In the genomic region with DNA sequence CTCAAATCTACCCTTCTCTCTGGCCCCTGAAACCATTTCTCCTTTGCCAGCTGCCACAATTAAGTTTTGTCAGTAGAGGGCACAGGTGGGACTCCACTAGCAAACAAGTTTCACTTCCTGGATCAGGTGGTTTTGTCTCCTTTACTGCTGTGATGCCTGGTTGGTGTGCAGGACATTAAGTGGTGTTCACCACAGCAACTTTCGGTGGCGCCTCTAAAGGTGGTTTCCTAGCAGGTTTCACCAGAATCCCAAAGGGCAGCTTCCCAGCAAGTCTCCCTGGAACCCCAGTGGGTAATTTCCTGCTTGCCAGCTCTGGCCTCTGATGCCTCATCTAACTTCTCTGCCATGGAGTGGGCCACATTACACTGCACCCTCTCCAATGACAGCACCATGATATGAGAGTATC, we compare ENCODE assay signal across 9 cellular contexts. TPM values are rescaled to one million over a fixed set of nuclear protein-coding genes. Genes with fewer than 3 reads are reported as not detected.
DNase-seq lines count a peak whose midpoint lies in the region; ATAC-seq, FAIRE-seq and TF ChIP-seq lines count a peak whose summit lies in the region.
"Had no signal": no experiment of that assay in that cellular context is flagged by ENCODE, and none has a peak within 500 bp of the region (broad histone marks: within the 10 kb centered on the region; RNA-seq: fewer than 3 reads in every experiment).

No MANE protein-coding gene starts in this region.

- H3K36me3 ChIP-seq in Karpas-422 (ENCODE audit: insufficient read depth, low read length) (peaks cover 85% of the 10 kb centered on the region), mammary epithelial cell (ENCODE audit: insufficient read depth, low read length) (peaks cover 35% of the 10 kb centered on the region), upper lobe of right lung (peaks cover 87% of the 10 kb centered on the region), tibial artery (peaks cover 93 to 95% (median 93%) of the 10 kb centered on the region in 3 donors)

- no peak for TF ChIP-seq POLR2A in H54 (IDR thresholded peaks at IDR 0.05; ENCODE audit: low read depth, low read length)

- H3K4me2 ChIP-seq in Karpas-422 (ENCODE audit: low read depth, low read length, poor library complexity, severe bottlenecking) = no peak overlapping the region
- no peak overlapping the region for H3K4me2 ChIP-seq in mammary epithelial cell (ENCODE audit: insufficient read depth, low read depth, low read length)

- FAIRE-seq in H54 (lab: Jason Lieb, UNC) = no peak

- no peaks in the 10 kb centered on the region for H3K27me3 ChIP-seq in Karpas-422 (ENCODE audit: low read length)
- no peaks in the 10 kb centered on the region for H3K27me3 ChIP-seq in mammary epithelial cell (ENCODE audit: insufficient read depth, low read length)
- H3K27me3 ChIP-seq in upper lobe of right lung = no peaks in the 10 kb centered on the region
- no peaks in the 10 kb centered on the region for H3K27me3 ChIP-seq in tibial artery

- in situ Hi-C loops in mammary epithelial cell (cut with MboI; ENCODE audit: low sequenced_read_pairs in 2 of 2) = no loop called here

- H3K79me2 ChIP-seq in Karpas-422 (ENCODE audit: low read length) = peaks cover 27% of the 10 kb centered on the region
- H3K79me2 ChIP-seq in mammary epithelial cell (ENCODE audit: insufficient read depth, low read length) = peaks cover 5% of the 10 kb centered on the region

- H3K4me1 ChIP-seq in Karpas-422 (ENCODE audit: low read length) (peaks cover 5% of the 10 kb centered on the region), mammary epithelial cell (ENCODE audit: insufficient read depth, low read length) (no peaks in the 10 kb centered on the region), upper lobe of right lung (no peaks in the 10 kb centered on the region), tibial artery (no peaks in the 10 kb centered on the region)

- no TSS peak for BruUV-seq in mammary epithelial cell (replicated peaks; lab: Mats Ljungman, UMichigan)

- peak; percentile 23 for DNase-seq in activated CD4-positive, alpha-beta T cell treated with anti-CD3 and anti-CD28 coated beads for 48 hours
- DNase-seq in activated CD4-positive, alpha-beta T cell treated with anti-CD3 and anti-CD28 coated beads, Interleukin-2, amount 50 U/mL, for 4 hours = no peak
- peak; percentile 85 for DNase-seq in Karpas-422
- DNase-seq in mammary epithelial cell = peak; percentile 39
- no peak for DNase-seq in upper lobe of right lung
- DNase-seq in tibial artery = no peak
- DNase-seq in H54 (ENCODE audit: insufficient read length, low spot score) = no peak

- no peak overlapping the region for H2AFZ ChIP-seq in Karpas-422 (ENCODE audit: low read length)
- H2AFZ ChIP-seq in mammary epithelial cell (ENCODE audit: low read depth, low read length) = no peak overlapping the region

- peak; percentile 96 for ATAC-seq in GM21825 (IDR thresholded peaks at IDR 0.05; ENCODE audit: unreplicated experiment)
- ATAC-seq in upper lobe of right lung = peak; percentile 61

- H4K20me1 ChIP-seq in Karpas-422 (ENCODE audit: insufficient read depth, low read depth, low read length) (no peaks in the 10 kb centered on the region), mammary epithelial cell (ENCODE audit: insufficient read depth, low read length) (no peaks in the 10 kb centered on the region)

- H3K4me3 ChIP-seq in Karpas-422 (ENCODE audit: low read length) = no peak overlapping the region
- no peak overlapping the region for H3K4me3 ChIP-seq in mammary epithelial cell (replicated peaks in 1 of 3; ENCODE audit: insufficient read depth in 1 of 3, low read depth in 2 of 3, low read length in 3 of 3)
- no peak overlapping the region for H3K4me3 ChIP-seq in upper lobe of right lung
- no peak overlapping the region for H3K4me3 ChIP-seq in tibial artery
- H3K4me3 ChIP-seq: skin epidermis had no signal

- H3K9me3 ChIP-seq in Karpas-422 (ENCODE audit: low read length) (peaks cover 4% of the 10 kb centered on the region; the same call in 1 of the 2 replicates), mammary epithelial cell (replicated peaks; ENCODE audit: insufficient read depth, low read length) (no peaks in the 10 kb centered on the region), upper lobe of right lung (no peaks in the 10 kb centered on the region), tibial artery (no peaks in the 10 kb centered on the region)

- no peak overlapping the region for H3K27ac ChIP-seq in Karpas-422 (ENCODE audit: low read length)
- no peak overlapping the region for H3K27ac ChIP-seq in mammary epithelial cell (ENCODE audit: insufficient read depth, low read depth, low read length)
- H3K27ac ChIP-seq in upper lobe of right lung = no peak overlapping the region
- no peak overlapping the region for H3K27ac ChIP-seq in tibial artery
- H3K27ac ChIP-seq: skin epidermis had no signal

- CTCF ChIA-PET in mammary epithelial cell (lab: Charles Lee; ENCODE audit: low non-redundant PET) = no interaction called here

- WGBS in mammary epithelial cell (ENCODE audit: low coverage, missing lambda C conversion rate) = 47% methylated on average over 2 of the region's 2 CpGs

- no peak overlapping the region for H3K9ac ChIP-seq in Karpas-422 (ENCODE audit: low read length)
- H3K9ac ChIP-seq in mammary epithelial cell (ENCODE audit: insufficient read depth, low read length) = no peak overlapping the region

- TF ChIP-seq CTCF in mammary epithelial cell (conservative IDR thresholded peaks at IDR 0.05 in 1 of 2, IDR thresholded peaks at IDR 0.05 in 1 of 2; ENCODE audit: extremely low read depth in 1 of 2, insufficient read depth in 1 of 2, low read depth in 1 of 2, low read length in 2 of 2) (peak; percentile 30 to 43), upper lobe of right lung (IDR thresholded peaks at IDR 0.05) (peak; percentile 18), tibial artery (IDR thresholded peaks at IDR 0.05) (no peak)

- dilution Hi-C loops in mammary epithelial cell (cut with HindIII; ENCODE audit: low sequenced_read_pairs) = no loop called here

- intact Hi-C loops in mammary epithelial cell (cut with micrococcal nuclease) = no loop called here
- intact Hi-C loops in upper lobe of right lung (cut with DNase I) = no loop called here
- intact Hi-C loops in tibial artery (cut with DNase I; ENCODE audit: low total_unique reads) = no loop called here

- H3K9me2 ChIP-seq in Karpas-422 (replicated peaks; ENCODE audit: insufficient read depth, low read length) = no peaks in the 10 kb centered on the region

RNA-seq across cellular contexts. Expression of gene MED4, which starts 16.6 kb away (rescaled TPM):
- 33.4 and 68.3 TPM in 2 replicates for total RNA-seq in Karpas-422 (2014; rRNA removed; shearing (Covaris generic); ENCODE audit: low replicate concordance)
- total RNA-seq in mammary epithelial cell (10 to 100 TPM; 24.8 to 43.1 TPM), upper lobe of right lung (39.7 TPM)
- polyA plus RNA-seq in mammary epithelial cell = 35.9 TPM
- 2.1 TPM for polyA minus RNA-seq in mammary epithelial cell

RNA-seq across cellular contexts. Expression of gene NUDT15, which starts 40.7 kb away (rescaled TPM):
- total RNA-seq in Karpas-422 (2014; rRNA removed; shearing (Covaris generic); ENCODE audit: low replicate concordance) = 16.9 and 22.6 TPM in 2 replicates
- total RNA-seq in mammary epithelial cell (10 to 100 TPM; 12.0 to 30.2 TPM), upper lobe of right lung (13.2 TPM)
- polyA plus RNA-seq in mammary epithelial cell = 20.5 TPM
- 7.5 TPM for polyA minus RNA-seq in mammary epithelial cell

Comparison
In these comparisons a context has a peak if more than half of its experiments do, and no peak if none do; other contexts are left out.
1. DNase-seq: peak in activated CD4-positive, alpha-beta T cell treated with anti-CD3 and anti-CD28 coated beads for 48 hours (single experiment), Karpas-422 (single experiment) and mammary epithelial cell (single experiment); none in activated CD4-positive, alpha-beta T cell treated with anti-CD3 and anti-CD28 coated beads, Interleukin-2, amount 50 U/mL, for 4 hours (0 of 2), upper lobe of right lung (single experiment), tibial artery (0 of 2) and H54 (single experiment).
2. CTCF ChIP-seq: peak in mammary epithelial cell (2 of 2) and upper lobe of right lung (single experiment); none in tibial artery (0 of 2).